In the genomic region with DNA sequence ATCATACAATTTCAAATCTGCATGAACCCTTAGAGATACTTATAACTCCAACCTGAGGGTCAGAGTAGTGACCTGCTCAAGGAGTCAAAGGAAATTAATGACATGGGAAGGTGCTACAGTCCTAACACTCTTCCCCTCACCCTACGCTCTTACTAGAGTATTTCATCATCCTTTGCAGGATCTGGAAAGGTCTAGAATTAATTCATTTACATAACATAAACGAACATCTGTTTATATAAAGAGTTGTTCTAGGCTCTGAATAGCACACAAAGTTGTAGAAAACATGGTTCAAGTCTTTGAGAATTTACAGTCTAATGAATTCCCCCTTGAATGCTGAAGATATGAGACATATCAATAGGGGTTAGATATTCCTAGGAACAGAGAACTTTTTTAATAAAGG, we compare ENCODE assay signal across 23 cellular contexts.
"Had no signal": no experiment of that assay in that cellular context is flagged by ENCODE, and none has a peak within 500 bp of the region (broad histone marks: within the 10 kb centered on the region; RNA-seq: fewer than 3 reads in every experiment).

No MANE protein-coding gene starts in this region.

- H3K36me3 ChIP-seq: left ventricle myocardium inferior, ovary, prostate gland, thoracic aorta had no signal

- H3K79me2 ChIP-seq: hepatocyte had no signal

- H2AFZ ChIP-seq: hepatocyte had no signal

- ATAC-seq: activated CD4-positive, CD25-positive, alpha-beta regulatory T cell treated with anti-CD3 and anti-CD28 coated beads, Interleukin-2, amount 50 U/mL, for 24 hours; activated T-cell treated with anti-CD3 and anti-CD28 coated beads, Interleukin-2, amount 50 U/mL, for 72 hours; natural killer cell treated with Interleukin-12 subunit alpha and Interleukin-12 subunit beta and Interleukin-15 and Interleukin-18, amount 100 ng/mL, for 72 hours; stimulated activated naive B cell treated with anti-CD40 and anti-IgM and Interleukin-4, amounts not matched to agents 10 μg/mL and 1 μg/mL and 100 μg/mL, for 72 hours had no signal

- FAIRE-seq: endometrium, frontal cortex had no signal

- H3K27ac ChIP-seq: hepatocyte, left ventricle myocardium inferior, ovary, prostate gland, thoracic aorta, VCaP had no signal

- H3K27me3 ChIP-seq: hepatocyte, ovary had no signal

- H3K4me3 ChIP-seq: hepatocyte, left ventricle myocardium inferior, ovary, prostate gland, thoracic aorta had no signal

- H3K9me3 ChIP-seq: left ventricle myocardium inferior, ovary, prostate gland, thoracic aorta had no signal

- H3K4me1 ChIP-seq: left ventricle myocardium inferior, prostate gland had no signal

- H3K4me2 ChIP-seq: hepatocyte had no signal

- DNase-seq: activated CD4-positive, alpha-beta memory T cell treated with anti-CD3 and anti-CD28 coated beads, Interleukin-2, amount 10 ng/mL, durations not matched to agents 7 days and 5 days; activated CD4-positive, alpha-beta T cell treated with anti-CD3 and anti-CD28 coated beads, Interleukin-2, amount 10 ng/mL, durations not matched to agents 24 days and 14 days; activated effector memory CD4-positive, alpha-beta T cell treated with anti-CD3 and anti-CD28 coated beads, Interleukin-2, amount 50 U/mL, for 16 hours; activated naive CD4-positive, alpha-beta T cell treated with anti-CD3 and anti-CD28 coated beads, Interleukin-2, amount 10 ng/mL, durations not matched to agents 7 days and 5 days; activated T-cell treated with anti-CD3 and anti-CD28 coated beads, Interleukin-2, amount 50 U/mL, for 72 hours; anterior cingulate cortex; effector CD4-positive, alpha-beta T cell; glutamatergic neuron; kidney glomerular epithelial cell; left ventricle myocardium inferior; midbrain; ovary; stimulated activated CD4-positive, alpha-beta T cell treated with anti-CD3 and anti-CD28 coated beads, Interleukin-2, amount 100 ng/mL, for 48 hours; stimulated activated CD8-positive, alpha-beta memory T cell treated with anti-CD3 and anti-CD28 coated beads, Interleukin-4, amount 100 ng/mL, for 48 hours; stimulated activated naive B cell treated with anti-CD40 and anti-IgM and Interleukin-4, amounts not matched to agents 10 μg/mL and 1 μg/mL and 100 μg/mL, for 72 hours had no signal
